In genomic region chr7:6381846-6382245, GRCh38 we compare ENCODE assay signal across 7 cellular contexts. TPM values are rescaled to one million over a fixed set of nuclear protein-coding genes. Genes with fewer than 3 reads are reported as not detected.
DNase-seq lines count a peak whose midpoint lies in the region; ATAC-seq, FAIRE-seq and TF ChIP-seq lines count a peak whose summit lies in the region.
"Not testable (repeated sequence)": the region's sequence is repeated elsewhere in the genome, so short reads cannot be mapped to it uniquely, and the experiment has no call there.

No MANE protein-coding gene starts in this region.

- peaks cover 81% of the 10 kb centered on the region for H3K4me1 Mint-ChIP-seq in CD8-positive, alpha-beta T cell (ENCODE audit: low read depth)
- H3K4me1 Mint-ChIP-seq in activated CD4-positive, alpha-beta T cell treated with anti-CD3 and anti-CD28 coated beads for 36 hours, result peaks cover 79% of the 10 kb centered on the region
- peaks cover 54% of the 10 kb centered on the region for H3K4me1 Mint-ChIP-seq in activated naive CD8-positive, alpha-beta T cell treated with anti-CD3 and anti-CD28 coated beads, Interleukin-2, amount 10 ng/mL, durations not matched to agents 7 days and 5 days
- peaks cover 58 to 86% (median 77%) of the 10 kb centered on the region in 7 donors for H3K4me1 Mint-ChIP-seq in naive thymus-derived CD4-positive, alpha-beta T cell
- peaks cover 82% of the 10 kb centered on the region for H3K4me1 Mint-ChIP-seq in stimulated activated memory B cell treated with anti-CD40 and anti-IgM and Interleukin-4, amounts not matched to agents 10 μg/mL and 1 μg/mL and 100 μg/mL, for 72 hours

- TF ChIP-seq POLR2A in endothelial cell of umbilical vein (IDR thresholded peaks at IDR 0.05; ENCODE audit: low read depth, low read length), result not testable (repeated sequence)

- H3K27me3 ChIP-seq in CD8-positive, alpha-beta T cell (ENCODE audit: insufficient read depth, low read length); Loucy (ENCODE audit: insufficient read depth, low read length, poor library complexity, severe bottlenecking); endothelial cell of umbilical vein (ENCODE audit: control insufficient read depth in 2 of 2, insufficient read depth in 2 of 2, low read length in 2 of 2); naive thymus-derived CD4-positive, alpha-beta T cell (ENCODE audit: control insufficient read depth in 2 of 2, insufficient read depth in 2 of 2, low read length in 2 of 2): not testable (repeated sequence)

- peaks cover 34% of the 10 kb centered on the region for H3K4me1 ChIP-seq in CD8-positive, alpha-beta T cell (ENCODE audit: insufficient read depth, low read length)
- H3K4me1 ChIP-seq in Loucy (ENCODE audit: insufficient read depth, low read length, poor library complexity, severe bottlenecking) (peaks cover 64% of the 10 kb centered on the region), endothelial cell of umbilical vein (ENCODE audit: control insufficient read depth, extremely low read depth, insufficient read depth, low read length) (peaks cover 67% of the 10 kb centered on the region)
- H3K4me1 ChIP-seq in naive thymus-derived CD4-positive, alpha-beta T cell (ENCODE audit: control insufficient read depth in 2 of 2, insufficient read depth in 2 of 2, low read length in 2 of 2), result peaks cover 32 to 37% of the 10 kb centered on the region in 2 donors

- peaks cover 19% of the 10 kb centered on the region for H3K36me3 Mint-ChIP-seq in CD8-positive, alpha-beta T cell
- H3K36me3 Mint-ChIP-seq in activated CD4-positive, alpha-beta T cell treated with anti-CD3 and anti-CD28 coated beads for 36 hours (ENCODE audit: low read depth), result peaks cover 20% of the 10 kb centered on the region
- peaks cover 16% of the 10 kb centered on the region for H3K36me3 Mint-ChIP-seq in activated naive CD8-positive, alpha-beta T cell treated with anti-CD3 and anti-CD28 coated beads, Interleukin-2, amount 10 ng/mL, durations not matched to agents 7 days and 5 days
- peaks cover 0 to 12% (median 0%) of the 10 kb centered on the region in 5 donors for H3K36me3 Mint-ChIP-seq in naive thymus-derived CD4-positive, alpha-beta T cell
- H3K36me3 Mint-ChIP-seq in stimulated activated memory B cell treated with anti-CD40 and anti-IgM and Interleukin-4, amounts not matched to agents 10 μg/mL and 1 μg/mL and 100 μg/mL, for 72 hours, result peaks cover 16% of the 10 kb centered on the region

- H3K36me3 ChIP-seq in CD8-positive, alpha-beta T cell (ENCODE audit: insufficient read depth, low read length); Loucy (ENCODE audit: insufficient read depth, low read length); endothelial cell of umbilical vein (ENCODE audit: control insufficient read depth in 2 of 2, extremely low read depth in 1 of 2, insufficient read depth in 2 of 2, low read length in 2 of 2); naive thymus-derived CD4-positive, alpha-beta T cell (ENCODE audit: control insufficient read depth in 2 of 3, insufficient read depth in 3 of 3, low read length in 3 of 3): not testable (repeated sequence)

- H2AFZ ChIP-seq in Loucy (ENCODE audit: low read length); endothelial cell of umbilical vein (ENCODE audit: low read depth, low read length): not testable (repeated sequence)

- not testable (repeated sequence) for H3K27me3 Mint-ChIP-seq in CD8-positive, alpha-beta T cell (ENCODE audit: low read depth); activated CD4-positive, alpha-beta T cell treated with anti-CD3 and anti-CD28 coated beads for 36 hours; activated naive CD8-positive, alpha-beta T cell treated with anti-CD3 and anti-CD28 coated beads, Interleukin-2, amount 10 ng/mL, durations not matched to agents 7 days and 5 days; naive thymus-derived CD4-positive, alpha-beta T cell; stimulated activated memory B cell treated with anti-CD40 and anti-IgM and Interleukin-4, amounts not matched to agents 10 μg/mL and 1 μg/mL and 100 μg/mL, for 72 hours

- H3K9me3 ChIP-seq in CD8-positive, alpha-beta T cell (ENCODE audit: low read length); Loucy (ENCODE audit: insufficient read depth, low read depth, low read length); endothelial cell of umbilical vein (replicated peaks; ENCODE audit: control insufficient read depth, insufficient read depth, low read length); naive thymus-derived CD4-positive, alpha-beta T cell (ENCODE audit: control insufficient read depth in 2 of 3, low read length in 3 of 3): not testable (repeated sequence)

- H3K27ac ChIP-seq in CD8-positive, alpha-beta T cell (ENCODE audit: low read depth, low read length); naive thymus-derived CD4-positive, alpha-beta T cell (ENCODE audit: low read depth, low read length): not testable (repeated sequence)
- H3K27ac ChIP-seq in endothelial cell of umbilical vein (ENCODE audit: insufficient read depth, low read depth, low read length), result peak overlapping the region; percentile 57

- H3K27ac Mint-ChIP-seq in CD8-positive, alpha-beta T cell, result peak overlapping the region; percentile 47
- peak overlapping the region; percentile 63 for H3K27ac Mint-ChIP-seq in activated CD4-positive, alpha-beta T cell treated with anti-CD3 and anti-CD28 coated beads for 36 hours
- H3K27ac Mint-ChIP-seq in activated naive CD8-positive, alpha-beta T cell treated with anti-CD3 and anti-CD28 coated beads, Interleukin-2, amount 10 ng/mL, durations not matched to agents 7 days and 5 days, result peak overlapping the region; percentile 30
- H3K27ac Mint-ChIP-seq in naive thymus-derived CD4-positive, alpha-beta T cell, result peak overlapping the region in 8 of 9 donors; percentile 3 to 79 (median 43)
- H3K27ac Mint-ChIP-seq in stimulated activated memory B cell treated with anti-CD40 and anti-IgM and Interleukin-4, amounts not matched to agents 10 μg/mL and 1 μg/mL and 100 μg/mL, for 72 hours, result peak overlapping the region; percentile 76

- TF ChIP-seq CTCF in CD8-positive, alpha-beta T cell (IDR thresholded peaks at IDR 0.05); Loucy (conservative IDR thresholded peaks at IDR 0.05; ENCODE audit: low read length); endothelial cell of umbilical vein (IDR thresholded peaks at IDR 0.05; ENCODE audit: extremely low read depth in 1 of 2, insufficient read depth in 1 of 2, low read depth in 1 of 2, low read length in 2 of 2): not testable (repeated sequence)

- not testable (repeated sequence) for FAIRE-seq in endothelial cell of umbilical vein (lab: Jason Lieb, UNC)

- H4K20me1 ChIP-seq in Loucy (ENCODE audit: insufficient read depth, low read length, poor library complexity, severe bottlenecking), result peaks cover 98% of the 10 kb centered on the region
- peaks cover 24% of the 10 kb centered on the region for H4K20me1 ChIP-seq in endothelial cell of umbilical vein (replicated peaks; ENCODE audit: control insufficient read depth, extremely low read depth, insufficient read depth, low read length)

- H3K4me3 ChIP-seq in CD8-positive, alpha-beta T cell (ENCODE audit: low read depth, low read length); naive thymus-derived CD4-positive, alpha-beta T cell (ENCODE audit: low read length): not testable (repeated sequence)
- H3K4me3 ChIP-seq in Loucy (ENCODE audit: low read length, poor library complexity, severe bottlenecking) (peak overlapping the region; percentile 22), endothelial cell of umbilical vein (replicated peaks in 1 of 3; ENCODE audit: insufficient read depth in 1 of 3, low read depth in 1 of 3, low read length in 3 of 3) (peak overlapping the region in 1 of 3 experiments; percentile 15)

- intact Hi-C loops in CD8-positive, alpha-beta T cell (cut with DNase I, micrococcal nuclease); activated CD4-positive, alpha-beta T cell treated with anti-CD3 and anti-CD28 coated beads for 36 hours (cut with DNase I, micrococcal nuclease); endothelial cell of umbilical vein (cut with micrococcal nuclease); naive thymus-derived CD4-positive, alpha-beta T cell (cut with micrococcal nuclease): not testable (repeated sequence)

- not testable (repeated sequence) for H3K9me1 ChIP-seq in endothelial cell of umbilical vein (replicated peaks; ENCODE audit: control insufficient read depth, extremely low read depth, insufficient read depth, low read length)

- H3K9me2 ChIP-seq in Loucy (replicated peaks; ENCODE audit: low read depth, low read length), result not testable (repeated sequence)

- not testable (repeated sequence) for H3K9me3 Mint-ChIP-seq in CD8-positive, alpha-beta T cell; activated CD4-positive, alpha-beta T cell treated with anti-CD3 and anti-CD28 coated beads for 36 hours (ENCODE audit: low read depth); activated naive CD8-positive, alpha-beta T cell treated with anti-CD3 and anti-CD28 coated beads, Interleukin-2, amount 10 ng/mL, durations not matched to agents 7 days and 5 days; naive thymus-derived CD4-positive, alpha-beta T cell; stimulated activated memory B cell treated with anti-CD40 and anti-IgM and Interleukin-4, amounts not matched to agents 10 μg/mL and 1 μg/mL and 100 μg/mL, for 72 hours

- not testable (repeated sequence) for ATAC-seq in CD8-positive, alpha-beta T cell; activated CD4-positive, alpha-beta T cell treated with anti-CD3 and anti-CD28 coated beads for 36 hours; activated naive CD8-positive, alpha-beta T cell treated with anti-CD3 and anti-CD28 coated beads, Interleukin-2, amount 10 ng/mL, durations not matched to agents 7 days and 5 days (ENCODE audit: low read depth); naive thymus-derived CD4-positive, alpha-beta T cell
- peak; percentile 41 for ATAC-seq in stimulated activated memory B cell treated with anti-CD40 and anti-IgM and Interleukin-4, amounts not matched to agents 10 μg/mL and 1 μg/mL and 100 μg/mL, for 72 hours

- H3K4me3 Mint-ChIP-seq in CD8-positive, alpha-beta T cell; activated CD4-positive, alpha-beta T cell treated with anti-CD3 and anti-CD28 coated beads for 36 hours; activated naive CD8-positive, alpha-beta T cell treated with anti-CD3 and anti-CD28 coated beads, Interleukin-2, amount 10 ng/mL, durations not matched to agents 7 days and 5 days; stimulated activated memory B cell treated with anti-CD40 and anti-IgM and Interleukin-4, amounts not matched to agents 10 μg/mL and 1 μg/mL and 100 μg/mL, for 72 hours: not testable (repeated sequence)
- peak overlapping the region in 7 of 10 donors; percentile 6 to 59 (median 30) for H3K4me3 Mint-ChIP-seq in naive thymus-derived CD4-positive, alpha-beta T cell

- DNase-seq in CD8-positive, alpha-beta T cell; activated CD4-positive, alpha-beta T cell treated with anti-CD3 and anti-CD28 coated beads for 36 hours; activated naive CD8-positive, alpha-beta T cell treated with anti-CD3 and anti-CD28 coated beads, Interleukin-2, amount 10 ng/mL, durations not matched to agents 7 days and 5 days; endothelial cell of umbilical vein (ENCODE audit: low read depth, low spot score); naive thymus-derived CD4-positive, alpha-beta T cell: not testable (repeated sequence)

- H3F3A ChIP-seq in Loucy (ENCODE audit: low read depth), result not testable (repeated sequence)

- not testable (repeated sequence) for BruUV-seq in endothelial cell of umbilical vein (replicated peaks; lab: Mats Ljungman, UMichigan)

- POLR2A ChIA-PET in CD8-positive, alpha-beta T cell (lab: Charles Lee), result interaction anchor here (0.6 to 1.0 kb wide), 3 partner anchors 18 to 593 kb away, joined by 3 to 4 read pairs (median 3); no protein-coding TSS in a partner anchor
- POLR2A ChIA-PET in activated CD4-positive, alpha-beta T cell treated with anti-CD3 and anti-CD28 coated beads for 36 hours (lab: Charles Lee); endothelial cell of umbilical vein (lab: Charles Lee): not testable (repeated sequence)
- POLR2A ChIA-PET in activated naive CD8-positive, alpha-beta T cell treated with anti-CD3 and anti-CD28 coated beads, Interleukin-2, amount 10 ng/mL, durations not matched to agents 7 days and 5 days (lab: Charles Lee), result interaction anchor here (0.6 kb wide), 1 partner anchor 177 kb away, joined by 7 read pairs; no protein-coding TSS in a partner anchor
- POLR2A ChIA-PET in naive thymus-derived CD4-positive, alpha-beta T cell (lab: Charles Lee), result interaction anchor here (1.0 kb wide), 1 partner anchor 32 kb away, joined by 4 read pairs; no protein-coding TSS in a partner anchor

- H3K4me2 ChIP-seq in Loucy (ENCODE audit: low read depth, low read length, poor library complexity, severe bottlenecking) (peak overlapping the region; percentile 76), endothelial cell of umbilical vein (ENCODE audit: insufficient read depth, low read length) (peak overlapping the region; percentile 37)

- dilution Hi-C loops in endothelial cell of umbilical vein (cut with MboI; ENCODE audit: extremely low pct_ligation_motif_present, low sequenced_read_pairs), result not testable (repeated sequence)

- peaks cover 100% of the 10 kb centered on the region for H3K79me2 ChIP-seq in Loucy (ENCODE audit: insufficient read depth, low read length)
- H3K79me2 ChIP-seq in endothelial cell of umbilical vein (ENCODE audit: control insufficient read depth, insufficient read depth, low read length), result peaks cover 98% of the 10 kb centered on the region

- CTCF ChIA-PET in CD8-positive, alpha-beta T cell (lab: Charles Lee); activated CD4-positive, alpha-beta T cell treated with anti-CD3 and anti-CD28 coated beads for 36 hours (lab: Charles Lee): not testable (repeated sequence)
- CTCF ChIA-PET in endothelial cell of umbilical vein (lab: Charles Lee), result interaction anchor here (0.7 to 2.1 kb wide), 2 partner anchors 10 kb away, joined by 4 to 6 read pairs; no protein-coding TSS in a partner anchor
- CTCF ChIA-PET in naive thymus-derived CD4-positive, alpha-beta T cell (lab: Charles Lee), result interaction anchor here (0.6 to 0.7 kb wide), 2 partner anchors 18 to 275 kb away, joined by 3 read pairs; no protein-coding TSS in a partner anchor

- H3K9ac ChIP-seq in Loucy (ENCODE audit: low read depth, low read length, poor library complexity, severe bottlenecking); endothelial cell of umbilical vein (replicated peaks; ENCODE audit: extremely low read depth, insufficient read depth, low read length): not testable (repeated sequence)

RNA-seq across cellular contexts. Expression of gene RAC1, which starts 7.5 kb away (rescaled TPM):
- 10 to 100 TPM; 70.3 to 74.8 TPM for total RNA-seq in CD8-positive, alpha-beta T cell
- 100 to 1,000 TPM; 173 to 208 TPM for total RNA-seq in activated CD4-positive, alpha-beta T cell treated with anti-CD3 and anti-CD28 coated beads for 36 hours
- 100 to 1,000 TPM; 144 to 149 TPM for total RNA-seq in activated naive CD8-positive, alpha-beta T cell treated with anti-CD3 and anti-CD28 coated beads, Interleukin-2, amount 10 ng/mL, durations not matched to agents 7 days and 5 days
- 377 and 378 TPM in 2 replicates for total RNA-seq in endothelial cell of umbilical vein
- polyA plus RNA-seq in endothelial cell of umbilical vein, result 252 and 322 TPM in 2 replicates
- polyA plus RNA-seq in endothelial cell of umbilical vein (2011; cell fraction: cytosol; rRNA removed), result 417 and 471 TPM in 2 replicates
- polyA plus RNA-seq in endothelial cell of umbilical vein (2011; cell fraction: nucleus; rRNA removed), result 204 and 250 TPM in 2 replicates
- 310 and 396 TPM in 2 replicates for polyA plus RNA-seq in endothelial cell of umbilical vein (2012)
- 245 and 256 TPM in 2 replicates for polyA minus RNA-seq in endothelial cell of umbilical vein
- 142 TPM for polyA minus RNA-seq in endothelial cell of umbilical vein (2011; cell fraction: cytosol; rRNA and poly(A)+ RNA removed)
- 79.7 and 82.9 TPM in 2 replicates for polyA minus RNA-seq in endothelial cell of umbilical vein (2011; cell fraction: nucleus; rRNA and poly(A)+ RNA removed)
- total RNA-seq in naive thymus-derived CD4-positive, alpha-beta T cell, result 100 to 1,000 TPM in 2 of 5 experiments, 10 to 100 TPM in 3; 60.2 to 139 (median 87.2) TPM
- 100 to 1,000 TPM; 188 to 211 TPM for polyA plus RNA-seq in naive thymus-derived CD4-positive, alpha-beta T cell

RNA-seq across cellular contexts. Expression of gene FAM220A, which starts 33.1 kb away (rescaled TPM):
- total RNA-seq in CD8-positive, alpha-beta T cell, result 1 to 10 TPM; 7.1 to 7.7 TPM
- 10 to 100 TPM; 10.1 to 25.4 TPM for total RNA-seq in activated CD4-positive, alpha-beta T cell treated with anti-CD3 and anti-CD28 coated beads for 36 hours
- 10 to 100 TPM; 12.0 to 19.0 TPM for total RNA-seq in activated naive CD8-positive, alpha-beta T cell treated with anti-CD3 and anti-CD28 coated beads, Interleukin-2, amount 10 ng/mL, durations not matched to agents 7 days and 5 days
- total RNA-seq in endothelial cell of umbilical vein, result 16.7 and 17.1 TPM in 2 replicates
- 10.0 and 12.0 TPM in 2 replicates for polyA plus RNA-seq in endothelial cell of umbilical vein
- polyA plus RNA-seq in endothelial cell of umbilical vein (2011; cell fraction: cytosol; rRNA removed), result 12.7 and 14.4 TPM in 2 replicates
- 4.8 and 5.5 TPM in 2 replicates for polyA plus RNA-seq in endothelial cell of umbilical vein (2011; cell fraction: nucleus; rRNA removed)
- 10.9 and 11.4 TPM in 2 replicates for polyA plus RNA-seq in endothelial cell of umbilical vein (2012)
- 12.2 and 15.1 TPM in 2 replicates for polyA minus RNA-seq in endothelial cell of umbilical vein
- 39.4 TPM for polyA minus RNA-seq in endothelial cell of umbilical vein (2011; cell fraction: cytosol; rRNA and poly(A)+ RNA removed)
- polyA minus RNA-seq in endothelial cell of umbilical vein (2011; cell fraction: nucleus; rRNA and poly(A)+ RNA removed), result 3.0 and 4.5 TPM in 2 replicates
- total RNA-seq in naive thymus-derived CD4-positive, alpha-beta T cell, result 10 to 100 TPM in 4 of 5 experiments, 1 to 10 TPM in 1; 8.9 to 25.0 (median 14.7) TPM
- polyA plus RNA-seq in naive thymus-derived CD4-positive, alpha-beta T cell, result 1 to 10 TPM; 5.2 to 7.1 TPM
